1 cellular context compared by ENCODE assay signal in genomic region chr1:27161594-27161993, GRCh38.
A peak's percentile ranks its signal among the peaks of the same experiment; 100 is the strongest.
TF ChIP-seq lines count a peak whose summit lies in the region.

No MANE protein-coding gene starts in this region.

TF ChIP-seq in GM12878, 131 proteins besides CTCF, POLR2A, EP300 and RAD21:
- peak; percentile 17; the same call in 1 of the 2 replicates for TF ChIP-seq DPF2 (IDR thresholded peaks at IDR 0.05)
- TF ChIP-seq SRF (IDR thresholded peaks at IDR 0.05; ENCODE audit: low read depth in 2 of 2, low read length in 2 of 2): no peak
- no peak for TF ChIP-seq BRCA1 (IDR thresholded peaks at IDR 0.05; ENCODE audit: low read depth, low read length)
- no peak; a peak in 1 of 4 replicates for TF ChIP-seq IKZF2 (IDR thresholded peaks at IDR 0.05)
- peak; percentile 27; the same call in 1 of the 2 replicates for TF ChIP-seq TAF1 (IDR thresholded peaks at IDR 0.05; ENCODE audit: borderline replicate concordance, low read depth, low read length)
- TF ChIP-seq RELB (IDR thresholded peaks at IDR 0.05; ENCODE audit: low read depth): no peak
- TF ChIP-seq SPI1 (IDR thresholded peaks at IDR 0.05; ENCODE audit: borderline replicate concordance, insufficient read depth, low read depth, low read length): peak; percentile 53; the same call in 1 of the 2 replicates
- no peak for TF ChIP-seq BACH1 (IDR thresholded peaks at IDR 0.05; ENCODE audit: borderline replicate concordance)
- peak; percentile 84 for TF ChIP-seq ZNF384 (IDR thresholded peaks at IDR 0.05; ENCODE audit: borderline replicate concordance, low read depth, low read length)
- TF ChIP-seq PKNOX1 (IDR thresholded peaks at IDR 0.05): peak; percentile 44; the same call in 1 of the 2 replicates
- peak; percentile 63; the same call in 1 of the 2 replicates for TF ChIP-seq PAX5 (IDR thresholded peaks at IDR 0.05; ENCODE audit: borderline replicate concordance, low read depth, low read length)
- no peak for TF ChIP-seq HDAC6 (IDR thresholded peaks at IDR 0.05; ENCODE audit: unreplicated experiment)
- no peak for TF ChIP-seq NR2C1 (IDR thresholded peaks at IDR 0.05)
- no peak for TF ChIP-seq MEF2A (IDR thresholded peaks at IDR 0.05; ENCODE audit: insufficient read depth, low read depth, low read length)
- peak in 1 of 2 experiments; percentile 38; a peak in 1 of 4 replicates for TF ChIP-seq ETV6 (conservative IDR thresholded peaks at IDR 0.05 in 1 of 2, IDR thresholded peaks at IDR 0.05 in 1 of 2; ENCODE audit: borderline replicate concordance in 1 of 2, low read depth in 1 of 2)
- peak; percentile 51; the same call in 1 of the 2 replicates for TF ChIP-seq NR2F1 (conservative IDR thresholded peaks at IDR 0.05)
- TF ChIP-seq BHLHE40 (IDR thresholded peaks at IDR 0.05; ENCODE audit: borderline replicate concordance in 1 of 2, low read depth in 2 of 2, low read length in 1 of 2): peak in 1 of 2 experiments; percentile 31; a peak in 1 of 4 replicates
- peak; percentile 60 for TF ChIP-seq ATF7 (IDR thresholded peaks at IDR 0.05; ENCODE audit: low read depth)
- no peak for TF ChIP-seq JUNB (IDR thresholded peaks at IDR 0.05)
- peak; percentile 89; the same call in 1 of the 2 replicates for TF ChIP-seq NBN (IDR thresholded peaks at IDR 0.05)
- TF ChIP-seq CREB1 (IDR thresholded peaks at IDR 0.05; ENCODE audit: low read depth): 0 out of 2 replicates have a peak, but pooled peaks have one; percentile 28
- no peak for TF ChIP-seq CBX5 (IDR thresholded peaks at IDR 0.05; ENCODE audit: low read depth)
- TF ChIP-seq, protein P1, sequence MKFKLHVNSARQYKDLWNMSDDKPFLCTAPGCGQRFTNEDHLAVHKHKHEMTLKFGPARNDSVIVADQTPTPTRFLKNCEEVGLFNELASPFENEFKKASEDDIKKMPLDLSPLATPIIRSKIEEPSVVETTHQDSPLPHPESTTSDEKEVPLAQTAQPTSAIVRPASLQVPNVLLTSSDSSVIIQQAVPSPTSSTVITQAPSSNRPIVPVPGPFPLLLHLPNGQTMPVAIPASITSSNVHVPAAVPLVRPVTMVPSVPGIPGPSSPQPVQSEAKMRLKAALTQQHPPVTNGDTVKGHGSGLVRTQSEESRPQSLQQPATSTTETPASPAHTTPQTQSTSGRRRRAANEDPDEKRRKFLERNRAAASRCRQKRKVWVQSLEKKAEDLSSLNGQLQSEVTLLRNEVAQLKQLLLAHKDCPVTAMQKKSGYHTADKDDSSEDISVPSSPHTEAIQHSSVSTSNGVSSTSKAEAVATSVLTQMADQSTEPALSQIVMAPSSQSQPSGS (IDR thresholded peaks at IDR 0.05; ENCODE audit: low read length): no peak
TF ChIP-seq in GM12878: peak in this region for 12.
